In the genomic region with DNA sequence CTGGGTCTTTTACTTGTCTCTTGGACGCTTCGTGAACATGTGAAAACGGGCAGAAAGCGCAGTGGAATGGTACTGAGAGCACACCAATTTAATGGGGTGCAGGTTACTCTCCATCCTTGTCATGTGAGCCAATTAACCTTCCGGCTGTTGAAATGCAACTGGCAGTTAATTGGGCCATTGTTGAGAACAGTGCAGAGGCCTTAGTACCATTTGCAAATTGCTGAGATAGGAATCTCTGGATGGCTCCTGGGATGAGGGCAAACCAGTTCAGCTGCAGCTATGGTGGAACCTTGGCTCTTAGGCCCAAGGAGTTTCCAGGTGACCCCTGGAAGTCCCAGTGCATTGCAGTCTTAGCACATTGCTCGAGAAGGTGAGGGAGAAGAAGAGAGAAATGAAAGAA, we compare ENCODE assay signal across 20 cellular contexts.
DNase-seq lines count a peak whose midpoint lies in the region; ATAC-seq and TF ChIP-seq lines count a peak whose summit lies in the region.
"Had no signal": no experiment of that assay in that cellular context is flagged by ENCODE, and none has a peak within 500 bp of the region (broad histone marks: within the 10 kb centered on the region; RNA-seq: fewer than 3 reads in every experiment).

No MANE protein-coding gene starts in this region.

- H3K4me1 ChIP-seq in naive thymus-derived CD4-positive, alpha-beta T cell (ENCODE audit: control insufficient read depth in 2 of 2, insufficient read depth in 2 of 2, low read length in 2 of 2) = peaks cover 17 to 33% of the 10 kb centered on the region in 2 donors
- H3K4me1 ChIP-seq: body of pancreas had no signal

- H3K4me3 Mint-ChIP-seq in activated CD8-positive, alpha-beta T cell treated with anti-CD3 and anti-CD28 coated beads for 36 hours = no peak overlapping the region
- H3K4me3 Mint-ChIP-seq in activated CD8-positive, alpha-beta T cell treated with anti-CD3 and anti-CD28 coated beads, Interleukin-2, amount 10 ng/mL, durations not matched to agents 7 days and 5 days = no peak overlapping the region
- H3K4me3 Mint-ChIP-seq in activated CD4-positive, alpha-beta memory T cell treated with anti-CD3 and anti-CD28 coated beads for 36 hours = no peak overlapping the region
- H3K4me3 Mint-ChIP-seq in naive thymus-derived CD4-positive, alpha-beta T cell = peak overlapping the region in 1 of 10 donors; percentile 78
- H3K4me3 Mint-ChIP-seq: mesothelial cell of epicardium had no signal

- H3K36me3 ChIP-seq in naive thymus-derived CD4-positive, alpha-beta T cell (ENCODE audit: control insufficient read depth in 2 of 3, insufficient read depth in 3 of 3, low read length in 3 of 3) = no peaks in the 10 kb centered on the region
- H3K36me3 ChIP-seq: BLaER1 had no signal

- intact Hi-C loops in activated CD8-positive, alpha-beta T cell treated with anti-CD3 and anti-CD28 coated beads for 36 hours (cut with micrococcal nuclease) = loop anchor here (5.0 to 10.0 kb wide), 3 partner anchors 34 to 191 kb away; no protein-coding TSS in a partner anchor
- intact Hi-C loops in activated CD4-positive, alpha-beta memory T cell treated with anti-CD3 and anti-CD28 coated beads for 36 hours (cut with micrococcal nuclease) = loop anchor here (5.0 kb wide), 2 partner anchors 321 to 456 kb away; no protein-coding TSS in a partner anchor
- intact Hi-C loops in naive thymus-derived CD4-positive, alpha-beta T cell (cut with micrococcal nuclease) = loop anchor here (5.0 kb wide), 2 partner anchors 366 to 586 kb away; a partner anchor contains a TSS

- H3K27ac Mint-ChIP-seq in activated CD8-positive, alpha-beta T cell treated with anti-CD3 and anti-CD28 coated beads for 36 hours = peak overlapping the region; percentile 83
- H3K27ac Mint-ChIP-seq in activated CD8-positive, alpha-beta T cell treated with anti-CD3 and anti-CD28 coated beads, Interleukin-2, amount 10 ng/mL, durations not matched to agents 7 days and 5 days = no peak overlapping the region
- H3K27ac Mint-ChIP-seq in activated CD4-positive, alpha-beta memory T cell treated with anti-CD3 and anti-CD28 coated beads for 36 hours = peak overlapping the region; percentile 90
- peak overlapping the region; percentile 93 to 99 (median 97) for H3K27ac Mint-ChIP-seq in naive thymus-derived CD4-positive, alpha-beta T cell
- H3K27ac Mint-ChIP-seq: mesothelial cell of epicardium had no signal

- no peak for ATAC-seq in activated CD8-positive, alpha-beta T cell treated with anti-CD3 and anti-CD28 coated beads for 36 hours
- ATAC-seq in activated CD8-positive, alpha-beta T cell treated with anti-CD3 and anti-CD28 coated beads, Interleukin-2, amount 10 ng/mL, durations not matched to agents 7 days and 5 days = no peak
- no peak for ATAC-seq in naive thymus-derived CD4-positive, alpha-beta T cell
- ATAC-seq in SK-N-SH treated with all-trans-retinoic acid at 6 μM for 48 hours (no peak), GM18517 (IDR thresholded peaks at IDR 0.05; ENCODE audit: unreplicated experiment) (no peak)
- ATAC-seq: body of pancreas; K562; left lobe of liver; stimulated activated effector memory CD8-positive, alpha-beta T cell treated with anti-CD3 and anti-CD28 coated beads, Interleukin-12 subunit alpha, Interleukin-12 subunit beta, amount 100 ng/mL, for 72 hours had no signal

- H3K27me3 ChIP-seq in naive thymus-derived CD4-positive, alpha-beta T cell (ENCODE audit: control insufficient read depth in 2 of 2, insufficient read depth in 2 of 2, low read length in 2 of 2) = no peaks in the 10 kb centered on the region
- H3K27me3 ChIP-seq: BLaER1, body of pancreas had no signal

- H3K27ac ChIP-seq in naive thymus-derived CD4-positive, alpha-beta T cell (ENCODE audit: low read depth, low read length) = peak overlapping the region; percentile 74
- H3K27ac ChIP-seq: BLaER1, body of pancreas had no signal

- H3K9me3 Mint-ChIP-seq in activated CD8-positive, alpha-beta T cell treated with anti-CD3 and anti-CD28 coated beads for 36 hours = peaks cover 4% of the 10 kb centered on the region
- H3K9me3 Mint-ChIP-seq in activated CD8-positive, alpha-beta T cell treated with anti-CD3 and anti-CD28 coated beads, Interleukin-2, amount 10 ng/mL, durations not matched to agents 7 days and 5 days (ENCODE audit: insufficient read depth) = peaks cover 3% of the 10 kb centered on the region
- no peaks in the 10 kb centered on the region for H3K9me3 Mint-ChIP-seq in activated CD4-positive, alpha-beta memory T cell treated with anti-CD3 and anti-CD28 coated beads for 36 hours
- peaks cover 0 to 5% (median 0%) of the 10 kb centered on the region in 11 donors for H3K9me3 Mint-ChIP-seq in naive thymus-derived CD4-positive, alpha-beta T cell
- H3K9me3 Mint-ChIP-seq: mesothelial cell of epicardium; stimulated activated effector memory CD8-positive, alpha-beta T cell treated with anti-CD3 and anti-CD28 coated beads, Interleukin-12 subunit alpha, Interleukin-12 subunit beta, amount 100 ng/mL, for 72 hours had no signal

- no peaks in the 10 kb centered on the region for H3K36me3 Mint-ChIP-seq in activated CD8-positive, alpha-beta T cell treated with anti-CD3 and anti-CD28 coated beads for 36 hours (ENCODE audit: low read depth)
- peaks cover 4% of the 10 kb centered on the region for H3K36me3 Mint-ChIP-seq in activated CD8-positive, alpha-beta T cell treated with anti-CD3 and anti-CD28 coated beads, Interleukin-2, amount 10 ng/mL, durations not matched to agents 7 days and 5 days (ENCODE audit: low read depth)
- H3K36me3 Mint-ChIP-seq in activated CD4-positive, alpha-beta memory T cell treated with anti-CD3 and anti-CD28 coated beads for 36 hours = peaks cover 6% of the 10 kb centered on the region
- H3K36me3 Mint-ChIP-seq in naive thymus-derived CD4-positive, alpha-beta T cell = peaks cover 0 to 14% (median 0%) of the 10 kb centered on the region in 5 donors
- H3K36me3 Mint-ChIP-seq: mesothelial cell of epicardium; stimulated activated effector memory CD8-positive, alpha-beta T cell treated with anti-CD3 and anti-CD28 coated beads, Interleukin-12 subunit alpha, Interleukin-12 subunit beta, amount 100 ng/mL, for 72 hours had no signal

- H3K9me3 ChIP-seq in naive thymus-derived CD4-positive, alpha-beta T cell (ENCODE audit: control insufficient read depth in 2 of 3, low read length in 3 of 3) = no peaks in the 10 kb centered on the region
- H3K9me3 ChIP-seq: BLaER1, body of pancreas had no signal

- H3K4me3 ChIP-seq in naive thymus-derived CD4-positive, alpha-beta T cell (ENCODE audit: low read length) = no peak overlapping the region
- H3K4me3 ChIP-seq: BLaER1, body of pancreas, K562 had no signal

- no peak for DNase-seq in activated CD8-positive, alpha-beta T cell treated with anti-CD3 and anti-CD28 coated beads for 36 hours
- DNase-seq in activated CD8-positive, alpha-beta T cell treated with anti-CD3 and anti-CD28 coated beads, Interleukin-2, amount 10 ng/mL, durations not matched to agents 7 days and 5 days = no peak
- DNase-seq in ELF-1 (ENCODE audit: low read depth, low spot score) (peak; percentile 75), COLO829 (ENCODE audit: low spot score) (no peak)
- no peak for DNase-seq in activated CD4-positive, alpha-beta memory T cell treated with anti-CD3 and anti-CD28 coated beads for 36 hours
- no peak for DNase-seq in naive thymus-derived CD4-positive, alpha-beta T cell
- DNase-seq: activated CD4-positive, alpha-beta T cell treated with anti-CD3 and anti-CD28 coated beads for 48 hours; activated T-cell treated with anti-CD3 and anti-CD28 coated beads for 4 hours; body of pancreas; DMS153; MV-4-11; NCI-H187 treated with DMSO at 0.1 percent for 48 hours; NCI-H446 had no signal

- no peaks in the 10 kb centered on the region for H3K27me3 Mint-ChIP-seq in activated CD8-positive, alpha-beta T cell treated with anti-CD3 and anti-CD28 coated beads for 36 hours
- peaks cover 2% of the 10 kb centered on the region for H3K27me3 Mint-ChIP-seq in activated CD8-positive, alpha-beta T cell treated with anti-CD3 and anti-CD28 coated beads, Interleukin-2, amount 10 ng/mL, durations not matched to agents 7 days and 5 days (ENCODE audit: low read depth)
- no peaks in the 10 kb centered on the region for H3K27me3 Mint-ChIP-seq in activated CD4-positive, alpha-beta memory T cell treated with anti-CD3 and anti-CD28 coated beads for 36 hours
- no peaks in the 10 kb centered on the region for H3K27me3 Mint-ChIP-seq in naive thymus-derived CD4-positive, alpha-beta T cell

- POLR2A ChIA-PET in activated CD8-positive, alpha-beta T cell treated with anti-CD3 and anti-CD28 coated beads for 36 hours (lab: Charles Lee) = interaction anchor here (1.0 to 1.7 kb wide), 2 partner anchors 16 to 22 kb away, joined by 3 to 5 read pairs; no protein-coding TSS in a partner anchor
- POLR2A ChIA-PET in activated CD8-positive, alpha-beta T cell treated with anti-CD3 and anti-CD28 coated beads, Interleukin-2, amount 10 ng/mL, durations not matched to agents 7 days and 5 days (lab: Charles Lee) = interaction anchor here (3.1 kb wide), 1 partner anchor 47 kb away, joined by 11 read pairs; no protein-coding TSS in a partner anchor
- POLR2A ChIA-PET in activated CD4-positive, alpha-beta memory T cell treated with anti-CD3 and anti-CD28 coated beads for 36 hours (lab: Charles Lee) = interaction anchor here (1.0 to 3.0 kb wide), 4 partner anchors 8 to 194 kb away, joined by 3 to 12 read pairs (median 4); no protein-coding TSS in a partner anchor
- POLR2A ChIA-PET in naive thymus-derived CD4-positive, alpha-beta T cell (lab: Charles Lee) = interaction anchor here (1.0 to 5.9 kb wide), 5 partner anchors 23 to 210 kb away, joined by 4 to 76 read pairs (median 5); a partner anchor contains a TSS

- peaks cover 48% of the 10 kb centered on the region for H3K4me1 Mint-ChIP-seq in activated CD8-positive, alpha-beta T cell treated with anti-CD3 and anti-CD28 coated beads for 36 hours (ENCODE audit: low read depth)
- H3K4me1 Mint-ChIP-seq in activated CD8-positive, alpha-beta T cell treated with anti-CD3 and anti-CD28 coated beads, Interleukin-2, amount 10 ng/mL, durations not matched to agents 7 days and 5 days (ENCODE audit: low read depth) = peaks cover 39% of the 10 kb centered on the region
- H3K4me1 Mint-ChIP-seq in activated CD4-positive, alpha-beta memory T cell treated with anti-CD3 and anti-CD28 coated beads for 36 hours (ENCODE audit: low read depth) = peaks cover 62% of the 10 kb centered on the region
- peaks cover 42 to 62% (median 51%) of the 10 kb centered on the region in 7 donors for H3K4me1 Mint-ChIP-seq in naive thymus-derived CD4-positive, alpha-beta T cell
- H3K4me1 Mint-ChIP-seq: mesothelial cell of epicardium had no signal

- CTCF ChIA-PET in activated CD8-positive, alpha-beta T cell treated with anti-CD3 and anti-CD28 coated beads for 36 hours (lab: Charles Lee) = interaction anchor here (1.1 to 1.8 kb wide), 2 partner anchors 16 to 115 kb away, joined by 3 to 4 read pairs; no protein-coding TSS in a partner anchor
- CTCF ChIA-PET in activated CD8-positive, alpha-beta T cell treated with anti-CD3 and anti-CD28 coated beads, Interleukin-2, amount 10 ng/mL, durations not matched to agents 7 days and 5 days (lab: Charles Lee) = interaction anchor here (1.0 kb wide), 1 partner anchor 415 kb away, joined by 3 read pairs; no protein-coding TSS in a partner anchor
- CTCF ChIA-PET in activated CD4-positive, alpha-beta memory T cell treated with anti-CD3 and anti-CD28 coated beads for 36 hours (lab: Charles Lee) = no interaction called here
- CTCF ChIA-PET in naive thymus-derived CD4-positive, alpha-beta T cell (lab: Charles Lee) = interaction anchor here (0.8 kb wide), 1 partner anchor 54 kb away, joined by 3 read pairs; no protein-coding TSS in a partner anchor

- no peak for TF ChIP-seq CTCF in activated CD8-positive, alpha-beta T cell treated with anti-CD3 and anti-CD28 coated beads for 36 hours (IDR thresholded peaks at IDR 0.05)
